In the genomic region with DNA sequence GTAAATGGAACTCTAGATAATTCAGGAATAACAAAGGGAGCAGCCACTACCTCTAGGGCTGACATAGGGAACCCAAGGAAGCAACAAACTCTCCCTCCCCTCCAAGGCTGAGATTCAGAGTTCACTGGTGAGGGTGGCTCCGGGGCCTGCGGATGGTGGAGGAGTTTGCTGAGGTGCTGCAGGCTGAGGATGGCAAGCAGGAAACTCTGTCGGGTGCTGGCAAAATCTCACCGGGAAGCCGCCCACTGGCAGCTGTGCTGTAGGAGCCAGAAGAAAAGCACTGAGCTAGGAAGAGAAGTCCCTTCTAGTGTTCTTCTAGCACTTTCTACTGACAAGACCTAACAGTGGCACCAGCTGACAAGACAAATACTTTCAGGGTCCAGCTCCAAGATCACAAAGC, we compare ENCODE assay signal across 1 cellular context.
TF ChIP-seq lines count a peak whose summit lies in the region.

No MANE protein-coding gene starts in this region.

TF ChIP-seq in HepG2, 621 proteins besides CTCF, POLR2A, EP300 and RAD21:
- TF ChIP-seq FOSL2 (CRISPR knock-in tag; IDR thresholded peaks at IDR 0.05) (no peak), MAF1 (CRISPR knock-in tag; IDR thresholded peaks at IDR 0.05; ENCODE audit: borderline replicate concordance) (no peak), ZNF775 (CRISPR knock-in tag; IDR thresholded peaks at IDR 0.05; ENCODE audit: borderline replicate concordance) (no peak), ZNF547 (CRISPR knock-in tag; IDR thresholded peaks at IDR 0.05) (no peak), ZNF441 (CRISPR knock-in tag; IDR thresholded peaks at IDR 0.05; ENCODE audit: borderline replicate concordance) (no peak), EED (CRISPR knock-in tag; IDR thresholded peaks at IDR 0.05) (no peak)
- TF ChIP-seq, protein P1, sequence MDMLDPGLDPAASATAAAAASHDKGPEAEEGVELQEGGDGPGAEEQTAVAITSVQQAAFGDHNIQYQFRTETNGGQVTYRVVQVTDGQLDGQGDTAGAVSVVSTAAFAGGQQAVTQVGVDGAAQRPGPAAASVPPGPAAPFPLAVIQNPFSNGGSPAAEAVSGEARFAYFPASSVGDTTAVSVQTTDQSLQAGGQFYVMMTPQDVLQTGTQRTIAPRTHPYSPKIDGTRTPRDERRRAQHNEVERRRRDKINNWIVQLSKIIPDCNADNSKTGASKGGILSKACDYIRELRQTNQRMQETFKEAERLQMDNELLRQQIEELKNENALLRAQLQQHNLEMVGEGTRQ (IDR thresholded peaks at IDR 0.05; ENCODE audit: low read depth, low read length): no peak
- TF ChIP-seq, protein P1 (CRISPR knock-in tag; IDR thresholded peaks at IDR 0.05; ENCODE audit: borderline replicate concordance): 0 out of 2 replicates have a peak, but pooled peaks have one; percentile 18
- TF ChIP-seq, protein P2, sequence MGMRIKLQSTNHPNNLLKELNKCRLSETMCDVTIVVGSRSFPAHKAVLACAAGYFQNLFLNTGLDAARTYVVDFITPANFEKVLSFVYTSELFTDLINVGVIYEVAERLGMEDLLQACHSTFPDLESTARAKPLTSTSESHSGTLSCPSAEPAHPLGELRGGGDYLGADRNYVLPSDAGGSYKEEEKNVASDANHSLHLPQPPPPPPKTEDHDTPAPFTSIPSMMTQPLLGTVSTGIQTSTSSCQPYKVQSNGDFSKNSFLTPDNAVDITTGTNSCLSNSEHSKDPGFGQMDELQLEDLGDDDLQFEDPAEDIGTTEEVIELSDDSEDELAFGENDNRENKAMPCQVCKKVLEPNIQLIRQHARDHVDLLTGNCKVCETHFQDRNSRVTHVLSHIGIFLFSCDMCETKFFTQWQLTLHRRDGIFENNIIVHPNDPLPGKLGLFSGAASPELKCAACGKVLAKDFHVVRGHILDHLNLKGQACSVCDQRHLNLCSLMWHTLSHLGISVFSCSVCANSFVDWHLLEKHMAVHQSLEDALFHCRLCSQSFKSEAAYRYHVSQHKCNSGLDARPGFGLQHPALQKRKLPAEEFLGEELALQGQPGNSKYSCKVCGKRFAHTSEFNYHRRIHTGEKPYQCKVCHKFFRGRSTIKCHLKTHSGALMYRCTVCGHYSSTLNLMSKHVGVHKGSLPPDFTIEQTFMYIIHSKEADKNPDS (CRISPR knock-in tag; IDR thresholded peaks at IDR 0.05): no peak
- TF ChIP-seq, protein P3, sequence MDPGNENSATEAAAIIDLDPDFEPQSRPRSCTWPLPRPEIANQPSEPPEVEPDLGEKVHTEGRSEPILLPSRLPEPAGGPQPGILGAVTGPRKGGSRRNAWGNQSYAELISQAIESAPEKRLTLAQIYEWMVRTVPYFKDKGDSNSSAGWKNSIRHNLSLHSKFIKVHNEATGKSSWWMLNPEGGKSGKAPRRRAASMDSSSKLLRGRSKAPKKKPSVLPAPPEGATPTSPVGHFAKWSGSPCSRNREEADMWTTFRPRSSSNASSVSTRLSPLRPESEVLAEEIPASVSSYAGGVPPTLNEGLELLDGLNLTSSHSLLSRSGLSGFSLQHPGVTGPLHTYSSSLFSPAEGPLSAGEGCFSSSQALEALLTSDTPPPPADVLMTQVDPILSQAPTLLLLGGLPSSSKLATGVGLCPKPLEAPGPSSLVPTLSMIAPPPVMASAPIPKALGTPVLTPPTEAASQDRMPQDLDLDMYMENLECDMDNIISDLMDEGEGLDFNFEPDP (CRISPR knock-in tag; conservative IDR thresholded peaks at IDR 0.05): 0 out of 2 replicates have a peak, but pooled peaks have one; percentile 35
- TF ChIP-seq, protein P4, sequence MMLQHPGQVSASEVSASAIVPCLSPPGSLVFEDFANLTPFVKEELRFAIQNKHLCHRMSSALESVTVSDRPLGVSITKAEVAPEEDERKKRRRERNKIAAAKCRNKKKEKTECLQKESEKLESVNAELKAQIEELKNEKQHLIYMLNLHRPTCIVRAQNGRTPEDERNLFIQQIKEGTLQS (CRISPR knock-in tag; IDR thresholded peaks at IDR 0.05): no peak
